In genomic region chr2:69291004-69291650, GRCh38 we compare ENCODE assay signal across 14 cellular contexts.
A peak's percentile ranks its signal among the peaks of the same experiment; 100 is the strongest.
DNase-seq lines count a peak whose midpoint lies in the region; TF ChIP-seq lines count a peak whose summit lies in the region.
"Had no signal": no experiment of that assay in that cellular context is flagged by ENCODE, and none has a peak within 500 bp of the region (broad histone marks: within the 10 kb centered on the region; RNA-seq: fewer than 3 reads in every experiment).

No MANE protein-coding gene starts in this region.

- H4K20me1 ChIP-seq in SK-N-SH (ENCODE audit: insufficient read depth) (no peaks in the 10 kb centered on the region), osteoblast (ENCODE audit: insufficient read depth, low read length) (no peaks in the 10 kb centered on the region)

- no peak overlapping the region for H3K4me3 ChIP-seq in SK-N-SH (ENCODE audit: low read depth in 2 of 2, low read length in 1 of 2)
- H3K4me3 ChIP-seq in fibroblast of the aortic adventitia (ENCODE audit: low read depth, low read length) = no peak overlapping the region
- H3K4me3 ChIP-seq in osteoblast (ENCODE audit: insufficient read depth, low read length) = no peak overlapping the region
- H3K4me3 ChIP-seq: SJSA1, upper lobe of left lung had no signal

- TF ChIP-seq CTCF in SK-N-SH (IDR thresholded peaks at IDR 0.05) (no peak), fibroblast of the aortic adventitia (IDR thresholded peaks at IDR 0.05; ENCODE audit: insufficient read depth, low read length) (no peak), osteoblast (IDR thresholded peaks at IDR 0.05; ENCODE audit: extremely low read depth, low read depth, low read length) (no peak), nephron progenitor cell (IDR thresholded peaks at IDR 0.05) (no peak)

- H3K4me3 Mint-ChIP-seq in nephron progenitor cell = no peak overlapping the region

- H3K9me2 ChIP-seq in SK-N-SH = no peaks in the 10 kb centered on the region

- no peak overlapping the region for H3K27ac Mint-ChIP-seq in nephron progenitor cell

- H3K79me2 ChIP-seq in SK-N-SH (ENCODE audit: insufficient read depth) (no peaks in the 10 kb centered on the region), osteoblast (ENCODE audit: insufficient read depth, low read length) (no peaks in the 10 kb centered on the region)

- no peak for TF ChIP-seq RAD21 in SK-N-SH (IDR thresholded peaks at IDR 0.05; ENCODE audit: low read length)

- POLR2A ChIA-PET in SK-N-SH (lab: Yijun Ruan, JAX) = no interaction called here

- H3K27me3 Mint-ChIP-seq in nephron progenitor cell (ENCODE audit: low read depth, poor library complexity) = peaks cover 15% of the 10 kb centered on the region

- H3K4me2 ChIP-seq in SK-N-SH (peak overlapping the region; percentile 38; the same call in 1 of the 2 replicates), osteoblast (ENCODE audit: insufficient read depth, low read length) (peak overlapping the region; percentile 23)

- no peak for TF ChIP-seq EP300 in SK-N-SH (IDR thresholded peaks at IDR 0.05; ENCODE audit: borderline replicate concordance in 1 of 2, low read depth in 1 of 2, low read length in 1 of 2)

- no peaks in the 10 kb centered on the region for H3K36me3 ChIP-seq in SK-N-SH (replicated peaks in 1 of 2; ENCODE audit: control insufficient read depth in 1 of 2, insufficient read depth in 2 of 2, low read length in 1 of 2)
- no peaks in the 10 kb centered on the region for H3K36me3 ChIP-seq in osteoblast (ENCODE audit: insufficient read depth, low read length)
- H3K36me3 ChIP-seq: SJSA1, upper lobe of left lung had no signal

- no peaks in the 10 kb centered on the region for H3K36me3 Mint-ChIP-seq in nephron progenitor cell (ENCODE audit: low read depth)

- no peaks in the 10 kb centered on the region for H3K9me3 ChIP-seq in SK-N-SH
- no peaks in the 10 kb centered on the region for H3K9me3 ChIP-seq in osteoblast (ENCODE audit: low read depth, low read length)
- H3K9me3 ChIP-seq: SJSA1, upper lobe of left lung had no signal

- peak overlapping the region; percentile 32; the same call in 1 of the 2 replicates for H3K9ac ChIP-seq in SK-N-SH

- H3K27ac ChIP-seq in SK-N-SH (ENCODE audit: low read depth in 2 of 2, low read length in 1 of 2) = peak overlapping the region; percentile 51 to 75; a peak in 3 of 4 replicates
- peak overlapping the region; percentile 93 for H3K27ac ChIP-seq in osteoblast (ENCODE audit: low read depth, low read length)
- H3K27ac ChIP-seq: SJSA1, upper lobe of left lung had no signal

- no peaks in the 10 kb centered on the region for H3K4me1 Mint-ChIP-seq in nephron progenitor cell

- H3K4me1 ChIP-seq in SK-N-SH (ENCODE audit: control insufficient read depth in 1 of 2, insufficient read depth in 2 of 2, low read depth in 1 of 2, low read length in 1 of 2) (peaks cover 2 to 17% of the 10 kb centered on the region in 2 experiments; a peak in 3 of 4 replicates), osteoblast (ENCODE audit: insufficient read depth, low read length) (peaks cover 30% of the 10 kb centered on the region)
- H3K4me1 ChIP-seq: SJSA1, upper lobe of left lung had no signal

- H3K27me3 ChIP-seq in SK-N-SH (ENCODE audit: insufficient read depth) (no peaks in the 10 kb centered on the region), osteoblast (ENCODE audit: insufficient read depth, low read length) (no peaks in the 10 kb centered on the region)
- H3K27me3 ChIP-seq: SJSA1, upper lobe of left lung had no signal

- DNase-seq in AG20443 (ENCODE audit: low spot score) (peak; percentile 53), SK-N-SH (no peak), fibroblast of the aortic adventitia (ENCODE audit: low read depth) (peak; percentile 82), osteoblast (ENCODE audit: insufficient read length, low spot score, missing footprints) (no peak), nephron progenitor cell (no peak), GM19238 (ENCODE audit: insufficient read length, low spot score) (no peak), activated gamma-delta T cell (lab: John Stamatoyannopoulos, UW) (no peak), NCI-H2081 (lab: John Stamatoyannopoulos, UW) (no peak)
- DNase-seq: C1 segment of cervical spinal cord, glutamatergic neuron, NCI-H1092 treated with DMSO at 0.1 percent for 48 hours, NCI-H69, upper lobe of left lung had no signal

- no peaks in the 10 kb centered on the region for H3K9me3 Mint-ChIP-seq in nephron progenitor cell

- CTCF ChIA-PET in SK-N-SH (lab: Yijun Ruan, JAX) = interaction anchor here (1.1 to 1.4 kb wide), 3 partner anchors 162 to 366 kb away, joined by 3 read pairs; no protein-coding TSS in a partner anchor

- no peaks in the 10 kb centered on the region for H3F3A ChIP-seq in SK-N-SH (replicated peaks; ENCODE audit: insufficient read depth)

- H2AFZ ChIP-seq in SK-N-SH (ENCODE audit: low read depth) (peak overlapping the region; percentile 65), osteoblast (ENCODE audit: low read length) (no peak overlapping the region)

TF ChIP-seq in SK-N-SH, 30 proteins besides CTCF, POLR2A, EP300 and RAD21 (continues in another document):
- TF ChIP-seq TEAD4 (IDR thresholded peaks at IDR 0.05; ENCODE audit: borderline replicate concordance, insufficient read depth) = peak; percentile 65; the same call in 1 of the 2 replicates
- peak; percentile 77 for TF ChIP-seq TCF12 (IDR thresholded peaks at IDR 0.05)
- TF ChIP-seq, protein P1, sequence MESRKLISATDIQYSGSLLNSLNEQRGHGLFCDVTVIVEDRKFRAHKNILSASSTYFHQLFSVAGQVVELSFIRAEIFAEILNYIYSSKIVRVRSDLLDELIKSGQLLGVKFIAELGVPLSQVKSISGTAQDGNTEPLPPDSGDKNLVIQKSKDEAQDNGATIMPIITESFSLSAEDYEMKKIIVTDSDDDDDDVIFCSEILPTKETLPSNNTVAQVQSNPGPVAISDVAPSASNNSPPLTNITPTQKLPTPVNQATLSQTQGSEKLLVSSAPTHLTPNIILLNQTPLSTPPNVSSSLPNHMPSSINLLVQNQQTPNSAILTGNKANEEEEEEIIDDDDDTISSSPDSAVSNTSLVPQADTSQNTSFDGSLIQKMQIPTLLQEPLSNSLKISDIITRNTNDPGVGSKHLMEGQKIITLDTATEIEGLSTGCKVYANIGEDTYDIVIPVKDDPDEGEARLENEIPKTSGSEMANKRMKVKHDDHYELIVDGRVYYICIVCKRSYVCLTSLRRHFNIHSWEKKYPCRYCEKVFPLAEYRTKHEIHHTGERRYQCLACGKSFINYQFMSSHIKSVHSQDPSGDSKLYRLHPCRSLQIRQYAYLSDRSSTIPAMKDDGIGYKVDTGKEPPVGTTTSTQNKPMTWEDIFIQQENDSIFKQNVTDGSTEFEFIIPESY (IDR thresholded peaks at IDR 0.05; ENCODE audit: borderline replicate concordance, low read depth) = no peak
- no peak for TF ChIP-seq USF1 (IDR thresholded peaks at IDR 0.05; ENCODE audit: borderline replicate concordance, low read depth)
- TF ChIP-seq MAX (IDR thresholded peaks at IDR 0.05; ENCODE audit: low read depth) = peak; percentile 80
- no peak for TF ChIP-seq FOXJ3 (CRISPR knock-in tag; IDR thresholded peaks at IDR 0.05)
- peak; percentile 20; the same call in 1 of the 2 replicates for TF ChIP-seq YY1 (IDR thresholded peaks at IDR 0.05; ENCODE audit: low read depth)
- no peak for TF ChIP-seq REST (IDR thresholded peaks at IDR 0.05; ENCODE audit: low read depth, low read length)
- TF ChIP-seq NRF1 (IDR thresholded peaks at IDR 0.05; ENCODE audit: low read depth, low read length) = no peak
- peak; percentile 43; the same call in 1 of the 2 replicates for TF ChIP-seq FOSL2 (IDR thresholded peaks at IDR 0.05; ENCODE audit: borderline replicate concordance, low read depth)
- TF ChIP-seq GABPA (IDR thresholded peaks at IDR 0.05; ENCODE audit: low read depth) = no peak
- 0 out of 2 replicates have a peak, but pooled peaks have one; percentile 39 for TF ChIP-seq JUND (IDR thresholded peaks at IDR 0.05)
- TF ChIP-seq ELF1 (IDR thresholded peaks at IDR 0.05) = no peak

Comparison
In these comparisons a context has a peak if more than half of its experiments do, and no peak if none do; other contexts are left out.
1. DNase-seq: peak in AG20443 (single experiment) and fibroblast of the aortic adventitia (single experiment); none in SK-N-SH (single experiment), osteoblast (single experiment), nephron progenitor cell (single experiment), GM19238 (single experiment), activated gamma-delta T cell (single experiment) and NCI-H2081 (0 of 2).